12 cellular contexts compared by ENCODE assay signal in the genomic region with DNA sequence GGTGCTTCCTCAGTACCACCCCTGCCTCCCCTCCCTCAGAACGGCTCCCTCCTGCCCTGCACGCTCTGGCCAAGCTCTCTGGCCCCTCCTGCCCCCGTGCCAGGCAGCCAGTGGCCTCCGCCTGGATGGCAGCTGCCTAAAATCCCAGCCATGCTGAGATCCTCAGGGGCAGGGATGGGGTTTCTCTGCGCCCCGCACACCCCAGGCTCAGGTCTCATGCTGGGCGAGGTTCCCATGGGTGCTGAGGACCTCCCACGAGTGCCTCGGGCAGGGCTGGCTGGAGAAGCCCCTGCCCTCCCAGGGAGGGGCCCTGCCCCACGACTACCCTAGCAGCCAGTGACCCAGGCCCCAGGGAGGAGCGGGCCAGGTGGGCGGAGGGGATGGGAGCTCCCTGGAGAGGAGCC. TPM values are rescaled to one million over a fixed set of nuclear protein-coding genes. Genes with fewer than 3 reads are reported as not detected.
DNase-seq lines count a peak whose midpoint lies in the region; ATAC-seq and TF ChIP-seq lines count a peak whose summit lies in the region.
"Had no signal": no experiment of that assay in that cellular context is flagged by ENCODE, and none has a peak within 500 bp of the region (broad histone marks: within the 10 kb centered on the region; RNA-seq: fewer than 3 reads in every experiment).

No MANE protein-coding gene starts in this region.

- H2AFZ ChIP-seq in neuronal stem cell (ENCODE audit: low read length) = no peak overlapping the region

- H4K91ac ChIP-seq in neuronal stem cell (ENCODE audit: low read depth, low read length, poor library complexity) = no peak overlapping the region

- H3K27me3 ChIP-seq in neuronal stem cell (ENCODE audit: control insufficient read depth in 3 of 3, insufficient read depth in 3 of 3, low read depth in 1 of 3, low read length in 3 of 3) = peaks cover 0 to 2% (median 0%) of the 10 kb centered on the region in 3 experiments

- peaks cover 0 to 2% of the 10 kb centered on the region in 2 donors for H3K9me3 ChIP-seq in neuronal stem cell (replicated peaks in 1 of 2; ENCODE audit: control insufficient read depth in 2 of 2, insufficient read depth in 1 of 2, low read depth in 1 of 2, low read length in 2 of 2)
- H3K9me3 ChIP-seq: tibial nerve had no signal

- H3K4me2 ChIP-seq in neuronal stem cell (ENCODE audit: insufficient read depth, low read length, poor library complexity, severe bottlenecking) = no peak overlapping the region

- DNase-seq in activated CD4-positive, CD25-positive, alpha-beta regulatory T cell treated with anti-CD3 and anti-CD28 coated beads, Interleukin-2, amount 50 U/mL, for 72 hours = peak; percentile 29
- DNase-seq in neuronal stem cell (ENCODE audit: low spot score) (no peak), midbrain (lab: John Stamatoyannopoulos, UW) (no peak)
- DNase-seq in activated effector memory CD4-positive, alpha-beta T cell treated with Interleukin-2 at 50 U/mL for 16 hours = no peak
- DNase-seq: 8988T; activated CD8-positive, alpha-beta memory T cell treated with anti-CD3 and anti-CD28 coated beads, Interleukin-2, amount 10 ng/mL, durations not matched to agents 7 days and 5 days; NCI-H1092; NCI-H82 had no signal

- peak overlapping the region; percentile 99 for H2AK5ac ChIP-seq in neuronal stem cell (ENCODE audit: low read depth, low read length)

- peak overlapping the region; percentile 44 for H3K9ac ChIP-seq in neuronal stem cell (ENCODE audit: low read depth, low read length, poor library complexity)

- peak overlapping the region; percentile 5 for H3K23ac ChIP-seq in neuronal stem cell (ENCODE audit: low read depth, low read length, poor library complexity)

- peaks cover 16 to 19% of the 10 kb centered on the region in 2 donors for H3K4me1 ChIP-seq in neuronal stem cell (ENCODE audit: control insufficient read depth in 2 of 2, insufficient read depth in 1 of 2, low read depth in 1 of 2, low read length in 2 of 2)

- peak overlapping the region; percentile 88 for H3K27ac ChIP-seq in VCaP
- no peak overlapping the region for H3K27ac ChIP-seq in neuronal stem cell (replicated peaks; ENCODE audit: low read length)
- H3K27ac ChIP-seq: tibial nerve, WERI-Rb-1 had no signal

- peak overlapping the region; percentile 65 for H3K18ac ChIP-seq in neuronal stem cell (ENCODE audit: low read length)

- no peak for TF ChIP-seq CTCF in VCaP (conservative IDR thresholded peaks at IDR 0.05)

- no CpG with 5 or more reads among the region's 12 CpGs for WGBS in neuronal stem cell (ENCODE audit: extremely low coverage in 2 of 2, insufficient read length in 2 of 2, insufficient replicate concordance in 1 of 2), 2 donors

- H2BK5ac ChIP-seq in neuronal stem cell (ENCODE audit: low read length) = no peak overlapping the region

- no peak overlapping the region for H3K4me3 ChIP-seq in neuronal stem cell (ENCODE audit: low read length in 2 of 2)
- H3K4me3 ChIP-seq: tibial nerve had no signal

- peak overlapping the region; percentile 76 for H2BK120ac ChIP-seq in neuronal stem cell (ENCODE audit: low read depth, low read length)

- H3K36me3 ChIP-seq in neuronal stem cell (replicated peaks in 1 of 2; ENCODE audit: control insufficient read depth in 2 of 2, insufficient read depth in 2 of 2, low read length in 2 of 2) = no peaks in the 10 kb centered on the region
- H3K36me3 ChIP-seq: tibial nerve, WERI-Rb-1 had no signal

- H3K79me1 ChIP-seq in neuronal stem cell (ENCODE audit: low read depth, low read length) = peaks cover 3% of the 10 kb centered on the region

- H3K14ac ChIP-seq in neuronal stem cell (ENCODE audit: low read length) = peak overlapping the region; percentile 97

- no peak for ATAC-seq in activated CD4-positive, CD25-positive, alpha-beta regulatory T cell treated with anti-CD3 and anti-CD28 coated beads, Interleukin-2, amount 50 U/mL, for 24 hours
- ATAC-seq: activated CD8-positive, alpha-beta memory T cell treated with anti-CD3 and anti-CD28 coated beads, Interleukin-2, amount 10 ng/mL, durations not matched to agents 7 days and 5 days had no signal

- H2BK12ac ChIP-seq in neuronal stem cell (ENCODE audit: low read length) = peak overlapping the region; percentile 97

- peak overlapping the region; percentile 43 for H4K8ac ChIP-seq in neuronal stem cell (ENCODE audit: low read depth, low read length)

- no peak overlapping the region for H3K4ac ChIP-seq in neuronal stem cell (ENCODE audit: low read length)

- peak overlapping the region; percentile 55 for H2BK15ac ChIP-seq in neuronal stem cell (ENCODE audit: low read length)

RNA-seq across cellular contexts. Expression of a gene that starts 2.7 kb away (rescaled TPM):
- not detected for polyA plus RNA-seq in neuronal stem cell (2013, experiment 1 of 2)
- polyA plus RNA-seq in neuronal stem cell (2013, experiment 2 of 2) = not detected

RNA-seq across cellular contexts. Expression of a gene that starts 13.1 kb away (rescaled TPM):
- not detected for polyA plus RNA-seq in neuronal stem cell (2013, experiment 1 of 2)
- not detected for polyA plus RNA-seq in neuronal stem cell (2013, experiment 2 of 2)

RNA-seq across cellular contexts. Expression of a gene that starts 13.9 kb away (rescaled TPM):
- polyA plus RNA-seq in neuronal stem cell (2013, experiment 1 of 2) = 310 TPM
- 296 TPM for polyA plus RNA-seq in neuronal stem cell (2013, experiment 2 of 2)

RNA-seq across cellular contexts. Expression of a gene that starts 19.5 kb away (rescaled TPM):
- 7.5 TPM for polyA plus RNA-seq in neuronal stem cell (2013, experiment 1 of 2)
- 7.2 TPM for polyA plus RNA-seq in neuronal stem cell (2013, experiment 2 of 2)

RNA-seq across cellular contexts. Expression of a gene that starts 35.5 kb away (rescaled TPM):
- polyA plus RNA-seq in neuronal stem cell (2013, experiment 1 of 2) = 0.57 TPM
- 0.96 TPM for polyA plus RNA-seq in neuronal stem cell (2013, experiment 2 of 2)
